In the genomic region with DNA sequence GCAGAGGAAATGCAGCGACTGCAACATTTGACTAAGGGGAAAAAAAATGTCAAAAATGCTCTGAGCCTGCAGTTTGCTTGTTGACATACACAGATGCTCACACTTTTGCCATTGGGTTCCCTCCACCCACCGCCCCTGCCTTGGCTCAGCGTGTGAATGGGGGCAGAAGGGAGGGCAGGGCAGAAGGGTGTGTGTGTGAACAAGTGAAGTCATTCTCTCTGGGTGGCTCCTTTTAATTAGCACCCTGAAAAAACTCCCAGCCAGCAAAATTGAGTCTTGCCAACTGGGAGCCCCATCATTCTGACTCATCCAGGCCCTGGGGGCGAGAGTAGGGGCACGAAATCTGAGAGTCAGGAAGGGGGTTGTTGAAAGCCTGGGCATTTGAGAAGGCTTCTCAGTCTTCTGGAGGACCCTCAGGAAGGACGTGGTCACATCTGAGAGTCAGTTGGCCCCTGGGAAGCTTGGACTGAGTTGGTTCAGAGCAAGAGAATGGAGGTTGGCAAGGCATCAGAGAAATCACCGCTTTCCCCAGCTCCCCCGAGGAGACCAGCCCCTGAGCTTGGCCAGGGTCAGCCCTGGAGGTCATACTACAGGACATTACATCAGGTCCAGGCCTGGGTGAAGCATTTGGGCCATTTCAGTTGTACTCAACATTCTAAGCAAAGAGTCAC, we compare ENCODE assay signal across 8 cellular contexts. TPM values are rescaled to one million over a fixed set of nuclear protein-coding genes. Genes with fewer than 3 reads are reported as not detected.
A peak's percentile ranks its signal among the peaks of the same experiment; 100 is the strongest.
DNase-seq lines count a peak whose midpoint lies in the region; ATAC-seq and TF ChIP-seq lines count a peak whose summit lies in the region.

No MANE protein-coding gene starts in this region.

- no peak for TF ChIP-seq POLR2A in gastroesophageal sphincter (IDR thresholded peaks at IDR 0.05)
- TF ChIP-seq POLR2A in GM18505 (IDR thresholded peaks at IDR 0.05; ENCODE audit: borderline replicate concordance, extremely low read depth, insufficient read depth, insufficient read length) = no peak

- no peak overlapping the region for H3K4me3 Mint-ChIP-seq in glutamatergic neuron (ENCODE audit: unreplicated experiment)

- TF ChIP-seq EP300 in gastroesophageal sphincter (IDR thresholded peaks at IDR 0.05) = no peak

- no peak for TF ChIP-seq CTCF in gastroesophageal sphincter (IDR thresholded peaks at IDR 0.05)
- TF ChIP-seq CTCF in glutamatergic neuron (IDR thresholded peaks at IDR 0.05; ENCODE audit: partially characterized antibody, unreplicated experiment) = no peak

- no peak overlapping the region for H3K4me3 ChIP-seq in gastroesophageal sphincter

- H3K36me3 ChIP-seq in gastroesophageal sphincter = no peaks in the 10 kb centered on the region

- H3K27me3 ChIP-seq in gastroesophageal sphincter = no peaks in the 10 kb centered on the region

- no peaks in the 10 kb centered on the region for H3K36me3 Mint-ChIP-seq in glutamatergic neuron (ENCODE audit: unreplicated experiment)

- H3K9me3 Mint-ChIP-seq in glutamatergic neuron (ENCODE audit: unreplicated experiment) = no peaks in the 10 kb centered on the region

- no peak overlapping the region for H3K27ac Mint-ChIP-seq in glutamatergic neuron (ENCODE audit: unreplicated experiment)

- H3K27ac ChIP-seq in gastroesophageal sphincter = peak overlapping the region in 3 of 4 donors; percentile 18 to 84 (median 54)

- peaks cover 18% of the 10 kb centered on the region for H3K27me3 Mint-ChIP-seq in glutamatergic neuron (ENCODE audit: unreplicated experiment)

- no peaks in the 10 kb centered on the region for H3K9me3 ChIP-seq in gastroesophageal sphincter

- WGBS in gastroesophageal sphincter (ENCODE audit: low coverage in 1 of 2), 2 donors = 30 to 56% methylated on average over 4 to 5 of the region's 8 CpGs

- DNase-seq in ELR (ENCODE audit: low read depth) (peak; percentile 87), SW 1271 (lab: John Stamatoyannopoulos, UW) (peak; percentile 17 to 37), smooth muscle cell of the brain vasculature (ENCODE audit: low read depth, low spot score) (peak; percentile 39), NCI-H1436 (lab: John Stamatoyannopoulos, UW) (no peak), glutamatergic neuron (no peak)
- DNase-seq in effector CD4-positive, alpha-beta T cell = no peak

- H3K4me1 Mint-ChIP-seq in glutamatergic neuron (ENCODE audit: low read depth, unreplicated experiment) = peaks cover 4% of the 10 kb centered on the region

- ATAC-seq in gastroesophageal sphincter (peak; percentile 28), GM18505 (IDR thresholded peaks at IDR 0.05; ENCODE audit: unreplicated experiment) (no peak)

- peaks cover 0 to 48% (median 9%) of the 10 kb centered on the region in 3 donors for H3K4me1 ChIP-seq in gastroesophageal sphincter

RNA-seq across cellular contexts. Expression of gene KRT78, which starts 22.6 kb away (rescaled TPM):
- total RNA-seq in gastroesophageal sphincter = 1 to 10 TPM in 3 of 4 donors, under 1 TPM in 1; 0.27 to 9.5 (median 1.5) TPM
- total RNA-seq in glutamatergic neuron (ENCODE audit: unreplicated experiment) = not detected

RNA-seq across cellular contexts. Expression of gene KRT8, which starts 33.5 kb away (rescaled TPM):
- total RNA-seq in gastroesophageal sphincter (100 to 1,000 TPM in 3 of 4 donors, 10 to 100 TPM in 1; 72.0 to 565 (median 255) TPM), glutamatergic neuron (ENCODE audit: unreplicated experiment) (14.0 TPM)

RNA-seq across cellular contexts. Expression of gene KRT79, which starts 37.3 kb away (rescaled TPM):
- total RNA-seq in gastroesophageal sphincter (not detected), glutamatergic neuron (ENCODE audit: unreplicated experiment) (not detected)

RNA-seq across cellular contexts. Expression of gene KRT4, which starts 57.5 kb away (rescaled TPM):
- 100 to 1,000 TPM in 1 of 4 donors, 10 to 100 TPM in 1, 1 to 10 TPM in 2; 3.5 to 227 (median 10.8) TPM for total RNA-seq in gastroesophageal sphincter
- total RNA-seq in glutamatergic neuron (ENCODE audit: unreplicated experiment) = not detected

Comparison
In these comparisons a context has a peak if more than half of its experiments do, and no peak if none do; other contexts are left out.
1. DNase-seq: peak in ELR (single experiment), SW 1271 (2 of 2) and smooth muscle cell of the brain vasculature (single experiment); none in NCI-H1436 (single experiment), glutamatergic neuron (single experiment) and effector CD4-positive, alpha-beta T cell (single experiment).